In the genomic region with DNA sequence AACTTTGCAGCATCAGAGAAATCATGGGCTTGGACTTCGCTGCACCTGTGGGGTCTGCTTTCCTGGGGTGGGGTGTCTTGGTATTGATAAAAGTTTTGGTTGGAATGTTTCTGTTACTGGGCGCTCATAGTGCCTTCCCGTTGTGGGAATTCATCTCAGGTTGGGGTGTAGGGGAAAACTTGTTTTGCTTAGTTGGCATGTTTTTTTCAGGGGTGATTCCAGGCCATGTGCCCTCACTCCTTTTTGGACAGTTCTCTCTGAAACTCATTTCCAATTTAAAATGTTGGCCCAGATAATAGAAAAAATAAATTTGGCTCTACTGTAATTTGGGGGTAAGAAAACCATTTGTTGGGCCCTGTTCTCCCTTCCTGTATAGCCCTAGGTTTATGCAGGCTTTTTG, we compare ENCODE assay signal across 10 cellular contexts. TPM values are rescaled to one million over a fixed set of nuclear protein-coding genes. Genes with fewer than 3 reads are reported as not detected.
DNase-seq lines count a peak whose midpoint lies in the region; ATAC-seq, FAIRE-seq and TF ChIP-seq lines count a peak whose summit lies in the region.
"Had no signal": no experiment of that assay in that cellular context is flagged by ENCODE, and none has a peak within 500 bp of the region (broad histone marks: within the 10 kb centered on the region; RNA-seq: fewer than 3 reads in every experiment).

No MANE protein-coding gene starts in this region.

- H2AFZ ChIP-seq in K562 (ENCODE audit: low read depth, low read length) (peak overlapping the region; percentile 71), mesenchymal stem cell (ENCODE audit: low read depth, low read length) (no peak overlapping the region)

- H3K4me2 ChIP-seq in K562 (ENCODE audit: insufficient read depth, low read length) (peak overlapping the region; percentile 77), mesenchymal stem cell (ENCODE audit: low read length, poor library complexity, severe bottlenecking) (peak overlapping the region; percentile 96)

- H2BK12ac ChIP-seq in mesenchymal stem cell (ENCODE audit: low read length in 2 of 2) = no peak overlapping the region

- H3K79me1 ChIP-seq in mesenchymal stem cell (replicated peaks; ENCODE audit: low read length, poor library complexity, severe bottlenecking) = peaks cover 2% of the 10 kb centered on the region

- intact Hi-C loops in heart left ventricle (cut with DNase I) (loop anchor here (5.0 to 10.0 kb wide), 11 partner anchors 67 to 497 kb away; no protein-coding TSS in a partner anchor), cardiac septum (cut with DNase I) (loop anchor here (5.0 kb wide), 1 partner anchor 139 kb away; no protein-coding TSS in a partner anchor), K562 (cut with micrococcal nuclease) (loop anchor here (5.0 kb wide), 2 partner anchors 116 to 424 kb away; no protein-coding TSS in a partner anchor), upper lobe of right lung (cut with DNase I) (no loop called here)

- H3K4me3 ChIP-seq in heart left ventricle (peak overlapping the region; percentile 56 to 94 (median 79)), K562 (peak overlapping the region; percentile 64), mesenchymal stem cell (ENCODE audit: insufficient read depth in 1 of 2, low read depth in 1 of 2, low read length in 2 of 2) (no peak overlapping the region), upper lobe of right lung (peak overlapping the region; percentile 66)

- no peak overlapping the region for H3K4ac ChIP-seq in mesenchymal stem cell (ENCODE audit: low read depth in 1 of 2, low read length in 2 of 2)

- H3K9me3 ChIP-seq in heart left ventricle = no peaks in the 10 kb centered on the region
- no peaks in the 10 kb centered on the region for H3K9me3 ChIP-seq in K562 (replicated peaks; ENCODE audit: control insufficient read depth, insufficient read depth, low read depth, low read length)
- no peaks in the 10 kb centered on the region for H3K9me3 ChIP-seq in mesenchymal stem cell (ENCODE audit: control insufficient read depth, low read length)
- H3K9me3 ChIP-seq in upper lobe of right lung = no peaks in the 10 kb centered on the region

- POLR2A ChIA-PET in K562 (lab: Yijun Ruan, JAX) = no interaction called here

- no peak for TF ChIP-seq EP300 in K562 (IDR thresholded peaks at IDR 0.05; ENCODE audit: low read length)

- H3K27me3 ChIP-seq in heart left ventricle (peaks cover 0 to 24% (median 0%) of the 10 kb centered on the region in 9 donors), K562 (ENCODE audit: control insufficient read depth in 2 of 2, insufficient read depth in 2 of 2, low read length in 2 of 2) (no peaks in the 10 kb centered on the region), mesenchymal stem cell (ENCODE audit: control insufficient read depth in 1 of 2, insufficient read depth in 1 of 2, low read length in 2 of 2) (peaks cover 0 to 42% of the 10 kb centered on the region in 2 experiments), upper lobe of right lung (peaks cover 19% of the 10 kb centered on the region)

- no peak overlapping the region for H3K14ac ChIP-seq in mesenchymal stem cell (ENCODE audit: low read length in 2 of 2)

- TF ChIP-seq RAD21 in K562 (CRISPR knock-in tag; conservative IDR thresholded peaks at IDR 0.05 in 1 of 2, IDR thresholded peaks at IDR 0.05 in 1 of 2) = no peak

- no peak overlapping the region for H3K18ac ChIP-seq in mesenchymal stem cell (ENCODE audit: low read depth in 1 of 2, low read length in 2 of 2)

- no TSS peak for BruUV-seq in K562 (replicated peaks; lab: Mats Ljungman, UMichigan)

- DNase-seq in heart left ventricle (no peak), cardiac septum (ENCODE audit: low spot score) (no peak), K562 (ENCODE audit: extremely low read depth in 1 of 4, low spot score in 3 of 4) (no peak), mesenchymal stem cell (no peak), upper lobe of right lung (no peak), GDM1 (lab: John Stamatoyannopoulos, UW) (no peak)
- DNase-seq: KG1 had no signal

- 50 to 79% (median 59%) methylated on average over 3 of the region's 3 CpGs for WGBS in heart left ventricle, 4 donors
- 57% methylated on average over 3 of the region's 3 CpGs for WGBS in K562 (ENCODE audit: insufficient coverage, low coverage, missing lambda C conversion rate)
- 80% methylated on average over 3 of the region's 3 CpGs for WGBS in mesenchymal stem cell

- ATAC-seq in heart left ventricle = no peak
- no peak for ATAC-seq in K562
- no peak for ATAC-seq in upper lobe of right lung
- no peak for ATAC-seq in HG03159 (IDR thresholded peaks at IDR 0.05; ENCODE audit: unreplicated experiment)
- ATAC-seq in HG03457 (IDR thresholded peaks at IDR 0.05; ENCODE audit: unreplicated experiment) = no peak

- TF ChIP-seq POLR2A in heart left ventricle (IDR thresholded peaks at IDR 0.05) (no peak), K562 (conservative IDR thresholded peaks at IDR 0.05) (no peak)

- H4K91ac ChIP-seq in mesenchymal stem cell (ENCODE audit: low read length) = peak overlapping the region; percentile 41

- H3K27ac ChIP-seq in heart left ventricle = peak overlapping the region in 10 of 12 donors; percentile 78 to 95 (median 93)
- H3K27ac ChIP-seq in K562 (ENCODE audit: extremely low read depth, low read depth, low read length) = peak overlapping the region; percentile 70; the same call in 2 of the 3 replicates
- no peak overlapping the region for H3K27ac ChIP-seq in mesenchymal stem cell (ENCODE audit: low read length, poor library complexity, severe bottlenecking)
- H3K27ac ChIP-seq in upper lobe of right lung = no peak overlapping the region

- H3K23ac ChIP-seq in mesenchymal stem cell (ENCODE audit: low read length in 2 of 2) = no peak overlapping the region

- H2AK5ac ChIP-seq in mesenchymal stem cell (ENCODE audit: low read length, severe bottlenecking) = no peak overlapping the region

- peaks cover 0 to 39% (median 9%) of the 10 kb centered on the region in 12 donors for H3K4me1 ChIP-seq in heart left ventricle
- peaks cover 29% of the 10 kb centered on the region in 2 experiments; a peak in 4 of 5 replicates for H3K4me1 ChIP-seq in K562 (replicated peaks in 1 of 2; ENCODE audit: control insufficient read depth in 2 of 2, insufficient read depth in 2 of 2, low read length in 2 of 2)
- H3K4me1 ChIP-seq in mesenchymal stem cell (ENCODE audit: control insufficient read depth, insufficient read depth, low read depth, low read length) = peaks cover 2% of the 10 kb centered on the region
- no peaks in the 10 kb centered on the region for H3K4me1 ChIP-seq in upper lobe of right lung

- H3K36me3 ChIP-seq in heart left ventricle = no peaks in the 10 kb centered on the region
- no peaks in the 10 kb centered on the region; the same call in 2 of the 3 replicates for H3K36me3 ChIP-seq in K562 (ENCODE audit: control insufficient read depth, insufficient read depth, low read length)
- no peaks in the 10 kb centered on the region for H3K36me3 ChIP-seq in mesenchymal stem cell (ENCODE audit: control insufficient read depth in 1 of 2, insufficient read depth in 2 of 2, low read depth in 1 of 2, low read length in 2 of 2)
- no peaks in the 10 kb centered on the region for H3K36me3 ChIP-seq in upper lobe of right lung

- H4K8ac ChIP-seq in mesenchymal stem cell (ENCODE audit: low read length) = no peak overlapping the region

- no peak overlapping the region for H2BK15ac ChIP-seq in mesenchymal stem cell (ENCODE audit: low read depth, poor library complexity, severe bottlenecking)

- H3K9ac ChIP-seq in K562 (ENCODE audit: insufficient read depth in 1 of 2, low read depth in 2 of 2, low read length in 2 of 2) (peak overlapping the region; percentile 74 to 90; a peak in 3 of 4 replicates), mesenchymal stem cell (ENCODE audit: low read length) (no peak overlapping the region)

- no peak for TF ChIP-seq CTCF in heart left ventricle (IDR thresholded peaks at IDR 0.05)
- TF ChIP-seq CTCF in K562 (IDR thresholded peaks at IDR 0.05 in 2 of 3, conservative IDR thresholded peaks at IDR 0.05 in 1 of 3; ENCODE audit: insufficient read depth in 2 of 3, low read depth in 1 of 3, low read length in 3 of 3) = no peak
- TF ChIP-seq CTCF in upper lobe of right lung (IDR thresholded peaks at IDR 0.05) = no peak

- CTCF ChIA-PET in K562 (lab: Yijun Ruan, JAX; ENCODE audit: low intra/inter-chr PET ratio) = no interaction called here

- H2BK5ac ChIP-seq in mesenchymal stem cell (ENCODE audit: low read depth, low read length, poor library complexity, severe bottlenecking) = no peak overlapping the region

- H4K20me1 ChIP-seq in K562 (replicated peaks; ENCODE audit: control insufficient read depth, insufficient read depth, low read length) = no peaks in the 10 kb centered on the region

- H3K9me1 ChIP-seq in K562 (ENCODE audit: control insufficient read depth, insufficient read depth, low read length) = no peaks in the 10 kb centered on the region

- H3K79me2 ChIP-seq in K562 (ENCODE audit: control insufficient read depth, insufficient read depth, low read length) = peaks cover 18% of the 10 kb centered on the region; the same call in 1 of the 3 replicates

- in situ Hi-C loops in K562 (cut with MboI) = loop anchor here (10.0 to 25.0 kb wide), 2 partner anchors 427 to 639 kb away; a partner anchor contains a TSS

- H2BK120ac ChIP-seq in mesenchymal stem cell (ENCODE audit: low read depth, low read length) = no peak overlapping the region

- FAIRE-seq in K562 (lab: Jason Lieb, UNC) = no peak
- FAIRE-seq: colon had no signal

RNA-seq across cellular contexts. Expression of a gene that starts 1.5 kb away (rescaled TPM):
- total RNA-seq in heart left ventricle = 100 to 1,000 TPM in 6 of 9 donors, 10 to 100 TPM in 3; 63.4 to 150 (median 103) TPM
- polyA plus RNA-seq in heart left ventricle = 10 to 100 TPM; 23.5 to 50.1 TPM
- total RNA-seq in cardiac septum = 124 TPM
- total RNA-seq in K562 (2011; cell fraction: chromatin; rRNA removed; ENCODE audit: low replicate concordance) = 48.1 and 65.2 TPM in 2 replicates
- total RNA-seq in K562 (2011; cell fraction: nucleolus; rRNA removed) = 41.1 and 45.5 TPM in 2 replicates
- total RNA-seq in K562 (2011; cell fraction: nucleoplasm; rRNA removed) = 41.8 and 50.5 TPM in 2 replicates
- 8.2 and 10.4 TPM in 2 replicates for total RNA-seq in K562 (2014; rRNA removed)
- total RNA-seq in K562 (2014; rRNA removed; fragmentation: Illumina TruSeq; extraction: Trizol) = 7.9 and 8.5 TPM in 2 replicates
- total RNA-seq in K562 (2015; rRNA removed; fragmentation: Illumina TruSeq; extraction: Trizol) = 3.6 and 3.8 TPM in 2 replicates
- total RNA-seq in K562 (2021) = 12.8 and 13.6 TPM in 2 replicates
- polyA plus RNA-seq in K562 (2011; rRNA removed) = 12.2 and 16.4 TPM in 2 replicates
- 11.4 and 13.9 TPM in 2 replicates for polyA plus RNA-seq in K562 (2011; cell fraction: cytosol; rRNA removed)
- 9.9 and 15.8 TPM in 2 replicates for polyA plus RNA-seq in K562 (2011; cell fraction: nucleus; rRNA removed)
- polyA plus RNA-seq in K562 (2012) = 6.6 and 7.6 TPM in 2 replicates
- polyA plus RNA-seq in K562 (2014; fragmentation: Illumina TruSeq; extraction: Trizol) = 9.7 and 12.0 TPM in 2 replicates
- polyA plus RNA-seq in K562 (2014; fragmentation: Nextera tagmentation; extraction: Ambion mirVana) = 1 to 10 TPM; 4.3 to 5.2 TPM
- 6.7 and 7.0 TPM in 2 replicates for polyA plus RNA-seq in K562 (2014; rRNA removed)
- polyA minus RNA-seq in K562 (2011; rRNA and poly(A)+ RNA removed) = 39.9 and 55.1 TPM in 2 replicates
- 19.4 and 29.2 TPM in 2 replicates for polyA minus RNA-seq in K562 (2011; cell fraction: cytosol; rRNA and poly(A)+ RNA removed)
- polyA minus RNA-seq in K562 (2011; cell fraction: nucleus; rRNA and poly(A)+ RNA removed) = 15.8 and 17.2 TPM in 2 replicates
- 87.9 TPM for polyA plus RNA-seq in mesenchymal stem cell (2013, experiment 1 of 2)
- 86.6 TPM for polyA plus RNA-seq in mesenchymal stem cell (2013, experiment 2 of 2)
- 36.0 TPM for total RNA-seq in upper lobe of right lung

Comparison
In these comparisons a context has a peak if more than half of its experiments do, and no peak if none do; other contexts are left out.
1. H3K27ac ChIP-seq: peak in heart left ventricle (10 of 12) and K562 (single experiment); none in mesenchymal stem cell (single experiment) and upper lobe of right lung (single experiment).
2. H3K4me3 ChIP-seq: peak in heart left ventricle (12 of 12), K562 (single experiment) and upper lobe of right lung (single experiment); none in mesenchymal stem cell (0 of 2).